Comparison of ENCODE assay signal across 12 cellular contexts in the genomic region with DNA sequence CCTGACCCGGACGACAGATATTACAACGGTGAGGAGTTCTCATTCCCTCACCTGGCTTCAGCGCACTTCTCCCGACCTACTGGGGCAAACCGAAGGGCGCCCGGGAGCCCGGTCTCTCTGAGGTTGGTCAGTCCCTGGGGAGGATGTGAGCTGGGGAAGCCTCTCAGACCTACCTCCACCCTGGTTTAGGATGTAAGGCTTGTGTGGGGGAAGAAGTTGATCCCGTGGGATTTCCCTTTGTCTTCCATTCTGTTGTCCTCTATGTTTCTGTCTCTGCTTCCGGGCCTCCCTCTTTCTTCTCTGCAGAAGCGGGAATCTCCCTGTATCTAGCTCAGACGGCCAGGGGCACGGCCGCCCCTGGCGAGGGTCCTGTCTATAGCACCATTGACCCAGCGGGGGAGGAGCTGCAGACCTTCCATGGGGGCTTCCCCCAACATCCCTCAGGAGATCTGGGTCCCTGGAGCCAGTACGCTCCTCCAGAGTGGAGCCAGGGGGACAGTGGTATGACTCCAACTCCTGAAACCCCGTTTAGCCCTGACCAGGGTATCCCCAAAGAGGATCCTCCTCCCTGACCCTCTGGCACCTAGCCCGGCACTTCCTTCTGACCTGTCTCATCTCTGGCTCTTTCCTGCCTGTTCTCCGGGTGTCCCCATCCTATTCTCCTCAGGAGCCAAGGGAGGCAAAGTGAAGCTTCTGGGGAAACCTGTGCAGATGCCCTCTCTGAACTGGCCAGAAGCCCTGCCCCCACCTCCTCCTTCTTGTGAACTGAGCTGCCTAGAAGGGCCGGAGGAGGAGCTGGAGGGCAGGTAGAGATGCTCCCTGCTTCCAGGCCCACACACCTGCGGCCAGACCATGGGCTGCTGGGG. TPM values are rescaled to one million over a fixed set of nuclear protein-coding genes. Genes with fewer than 3 reads are reported as not detected.
DNase-seq lines count a peak whose midpoint lies in the region; ATAC-seq and TF ChIP-seq lines count a peak whose summit lies in the region.
"Had no signal": no experiment of that assay in that cellular context is flagged by ENCODE, and none has a peak within 500 bp of the region (broad histone marks: within the 10 kb centered on the region; RNA-seq: fewer than 3 reads in every experiment).

No MANE protein-coding gene starts in this region.

- TF ChIP-seq CTCF in DOHH2 (IDR thresholded peaks at IDR 0.05; ENCODE audit: low read depth, low read length, poor library complexity, severe bottlenecking) (no peak), fibroblast of pulmonary artery (IDR thresholded peaks at IDR 0.05; ENCODE audit: low read length, missing control alignments) (no peak), mucosa of descending colon (IDR thresholded peaks at IDR 0.05) (no peak)

- peaks cover 13% of the 10 kb centered on the region for H3K4me1 Mint-ChIP-seq in activated CD4-positive, alpha-beta memory T cell treated with anti-CD3 and anti-CD28 coated beads for 36 hours (ENCODE audit: low read depth)

- no peaks in the 10 kb centered on the region for H3F3A ChIP-seq in DOHH2 (ENCODE audit: control insufficient read depth, insufficient read depth)

- H3K36me3 ChIP-seq in DOHH2 (ENCODE audit: control insufficient read depth, low read length): no peaks in the 10 kb centered on the region
- H3K36me3 ChIP-seq in mucosa of descending colon (ENCODE audit: low read depth): no peaks in the 10 kb centered on the region

- no peaks in the 10 kb centered on the region for H3K9me2 ChIP-seq in DOHH2 (replicated peaks; ENCODE audit: control insufficient read depth, low read length)

- intact Hi-C loops in activated CD4-positive, alpha-beta memory T cell treated with anti-CD3 and anti-CD28 coated beads for 36 hours (cut with micrococcal nuclease): loop anchor here (2.0 to 10.0 kb wide), 5 partner anchors 39 to 267 kb away; a partner anchor contains a TSS
- intact Hi-C loops in mucosa of descending colon (cut with DNase I, micrococcal nuclease): no loop called here

- H3K4me3 Mint-ChIP-seq in activated CD4-positive, alpha-beta memory T cell treated with anti-CD3 and anti-CD28 coated beads for 36 hours: peak overlapping the region; percentile 77

- H3K4me3 ChIP-seq in DOHH2 (ENCODE audit: low read length) (peak overlapping the region; percentile 74; the same call in 1 of the 2 replicates), fibroblast of pulmonary artery (replicated peaks; ENCODE audit: low read depth, low read length) (peak overlapping the region; percentile 65), skeletal muscle cell (ENCODE audit: low read depth, low read length) (peak overlapping the region; percentile 65), mucosa of descending colon (no peak overlapping the region)

- H3K79me2 ChIP-seq in DOHH2 (ENCODE audit: control insufficient read depth, low read length): no peaks in the 10 kb centered on the region

- CTCF ChIA-PET in activated CD4-positive, alpha-beta memory T cell treated with anti-CD3 and anti-CD28 coated beads for 36 hours (lab: Charles Lee): interaction anchor here (1.0 kb wide), 1 partner anchor 12 kb away, joined by 4 read pairs; a partner anchor contains a TSS

- no peaks in the 10 kb centered on the region for H3K36me3 Mint-ChIP-seq in activated CD4-positive, alpha-beta memory T cell treated with anti-CD3 and anti-CD28 coated beads for 36 hours

- H3K9me3 ChIP-seq in DOHH2 (ENCODE audit: control insufficient read depth, insufficient read depth, low read length): no peaks in the 10 kb centered on the region
- H3K9me3 ChIP-seq in mucosa of descending colon: no peaks in the 10 kb centered on the region

- H4K20me1 ChIP-seq in DOHH2 (ENCODE audit: control insufficient read depth, insufficient read depth, low read depth, low read length): no peaks in the 10 kb centered on the region

- no peaks in the 10 kb centered on the region for H3K9me3 Mint-ChIP-seq in activated CD4-positive, alpha-beta memory T cell treated with anti-CD3 and anti-CD28 coated beads for 36 hours

- H3K4me1 ChIP-seq in DOHH2 (ENCODE audit: control insufficient read depth, low read length): peaks cover 12% of the 10 kb centered on the region
- H3K4me1 ChIP-seq in mucosa of descending colon (ENCODE audit: low read depth): peaks cover 3% of the 10 kb centered on the region

- no peak overlapping the region for H3K27ac ChIP-seq in DOHH2 (ENCODE audit: low read depth, low read length)
- H3K27ac ChIP-seq in caudate nucleus (ENCODE audit: low read depth, low read length): no peak overlapping the region

- H3K4me2 ChIP-seq in DOHH2 (ENCODE audit: low read length): peak overlapping the region; percentile 81; the same call in 1 of the 2 replicates

- H3K27ac Mint-ChIP-seq in activated CD4-positive, alpha-beta memory T cell treated with anti-CD3 and anti-CD28 coated beads for 36 hours: no peak overlapping the region

- no peak for DNase-seq in activated CD4-positive, alpha-beta memory T cell treated with anti-CD3 and anti-CD28 coated beads for 36 hours
- DNase-seq in fibroblast of pulmonary artery (ENCODE audit: low read depth) (no peak), skeletal muscle cell (ENCODE audit: low read depth) (no peak), NCI-H2107 treated with DMSO at 0.1 percent for 48 hours (lab: John Stamatoyannopoulos, UW; ENCODE audit: unreplicated experiment) (no peak), mucosa of descending colon (no peak), caudate nucleus (lab: John Stamatoyannopoulos, UW) (no peak)
- DNase-seq: anterior cingulate cortex, GDM1, NCI-H1436 treated with DMSO at 0.1 percent for 48 hours had no signal

- H3K27me3 ChIP-seq in DOHH2 (ENCODE audit: control insufficient read depth, low read length): peaks cover 21% of the 10 kb centered on the region

- peaks cover 6% of the 10 kb centered on the region for H3K27me3 Mint-ChIP-seq in activated CD4-positive, alpha-beta memory T cell treated with anti-CD3 and anti-CD28 coated beads for 36 hours

- ATAC-seq in GM21423 (IDR thresholded peaks at IDR 0.05; ENCODE audit: unreplicated experiment): no peak
- ATAC-seq in mucosa of descending colon: no peak

- POLR2A ChIA-PET in activated CD4-positive, alpha-beta memory T cell treated with anti-CD3 and anti-CD28 coated beads for 36 hours (lab: Charles Lee): no interaction called here

RNA-seq across cellular contexts. Expression of a gene that starts 12.6 kb away (rescaled TPM):
- 10 to 100 TPM in 1 of 2 experiments, 1 to 10 TPM in 1; 9.0 to 10.4 TPM for total RNA-seq in activated CD4-positive, alpha-beta memory T cell treated with anti-CD3 and anti-CD28 coated beads for 36 hours
- total RNA-seq in mucosa of descending colon: 10 to 100 TPM in 1 of 3 donors, 1 to 10 TPM in 2; 4.0 to 10.3 (median 8.5) TPM

RNA-seq across cellular contexts. Expression of a gene that starts 19.8 kb away (rescaled TPM):
- not detected for total RNA-seq in activated CD4-positive, alpha-beta memory T cell treated with anti-CD3 and anti-CD28 coated beads for 36 hours
- 1 to 10 TPM; 4.8 to 8.4 (median 7.9) TPM for total RNA-seq in mucosa of descending colon

RNA-seq across cellular contexts. Expression of a gene that starts 41.2 kb away (rescaled TPM):
- total RNA-seq in activated CD4-positive, alpha-beta memory T cell treated with anti-CD3 and anti-CD28 coated beads for 36 hours: not detected
- not detected for total RNA-seq in mucosa of descending colon
- total RNA-seq: T-helper 2 cell treated with Interferon-gamma antibody and Interleukin-4, amounts not matched to agents 100 ng/mL and 5 ng/mL, for 36 hours had no signal

RNA-seq across cellular contexts. Expression of a gene that starts 58.0 kb away (rescaled TPM):
- not detected for total RNA-seq in activated CD4-positive, alpha-beta memory T cell treated with anti-CD3 and anti-CD28 coated beads for 36 hours
- under 1 TPM in 1 of 3 donors, not detected in 2; 0.57 TPM for total RNA-seq in mucosa of descending colon
- total RNA-seq: T-helper 2 cell treated with Interferon-gamma antibody and Interleukin-4, amounts not matched to agents 100 ng/mL and 5 ng/mL, for 36 hours had no signal

Comparison
In these comparisons a context has a peak if more than half of its experiments do, and no peak if none do; other contexts are left out.
1. RNA of a gene that starts 19.8 kb away (total RNA-seq): 4.8 to 8.4 TPM in mucosa of descending colon; not detected in activated CD4-positive, alpha-beta memory T cell treated with anti-CD3 and anti-CD28 coated beads for 36 hours; every median in the first group is over 4 times any median in the second.